Comparison of ENCODE assay signal across 7 cellular contexts in genomic region chr6:2749972-2750600, GRCh38. TPM values are rescaled to one million over a fixed set of nuclear protein-coding genes. Genes with fewer than 3 reads are reported as not detected.
DNase-seq lines count a peak whose midpoint lies in the region; ATAC-seq and TF ChIP-seq lines count a peak whose summit lies in the region.

No MANE protein-coding gene starts in this region.

- H3K9me3 ChIP-seq in lower lobe of right lung, result no peaks in the 10 kb centered on the region

- peak; percentile 56 to 67 for ATAC-seq in lower lobe of right lung

- intact Hi-C loops in lower lobe of right lung (cut with DNase I), result no loop called here

- no peaks in the 10 kb centered on the region for H3K27me3 ChIP-seq in lower lobe of right lung (ENCODE audit: low read depth)

- TF ChIP-seq CTCF in GM12874 (IDR thresholded peaks at IDR 0.05; ENCODE audit: insufficient read depth, low read depth, low read length) (peak; percentile 75), choroid plexus epithelial cell (conservative IDR thresholded peaks at IDR 0.05; ENCODE audit: low read depth, low read length) (peak; percentile 89), lower lobe of right lung (IDR thresholded peaks at IDR 0.05) (peak; percentile 91)

- no peak overlapping the region for H3K27ac ChIP-seq in lower lobe of right lung

- H3K4me1 ChIP-seq in lower lobe of right lung, result peaks cover 7% of the 10 kb centered on the region

- H3K4me3 ChIP-seq in choroid plexus epithelial cell (ENCODE audit: low read depth, low read length) (peak overlapping the region; percentile 9), lower lobe of right lung (no peak overlapping the region)

- H3K36me3 ChIP-seq in lower lobe of right lung, result no peaks in the 10 kb centered on the region

- DNase-seq in NCI-H2196 (lab: John Stamatoyannopoulos, UW; ENCODE audit: unreplicated experiment), result peak; percentile 69
- DNase-seq in activated CD4-positive, alpha-beta T cell treated with anti-CD3 and anti-CD28 coated beads for 1 hour, result peak; percentile 48
- peak; percentile 73 for DNase-seq in choroid plexus epithelial cell (ENCODE audit: low read depth)
- no peak for DNase-seq in lower lobe of right lung
- peak; percentile 25 to 30 for DNase-seq in stimulated activated CD8-positive, alpha-beta memory T cell treated with anti-CD3 and anti-CD28 coated beads, Interleukin-15, amount 100 ng/mL, for 48 hours (ENCODE audit: low read depth in 2 of 2)
- no peak for DNase-seq in GF-D8 (lab: John Stamatoyannopoulos, UW)

RNA-seq across cellular contexts. Expression of gene MYLK4, which starts 0.6 kb away (rescaled TPM):
- 0.56 TPM for total RNA-seq in lower lobe of right lung

RNA-seq across cellular contexts. Expression of gene WRNIP1, which starts 15.1 kb away (rescaled TPM):
- 45.1 TPM for total RNA-seq in lower lobe of right lung

Comparison
In these comparisons a context has a peak if more than half of its experiments do, and no peak if none do; other contexts are left out.
1. DNase-seq: peak in NCI-H2196 (single experiment), activated CD4-positive, alpha-beta T cell treated with anti-CD3 and anti-CD28 coated beads for 1 hour (single experiment), choroid plexus epithelial cell (single experiment) and stimulated activated CD8-positive, alpha-beta memory T cell treated with anti-CD3 and anti-CD28 coated beads, Interleukin-15, amount 100 ng/mL, for 48 hours (2 of 2); none in lower lobe of right lung (single experiment) and GF-D8 (single experiment).
2. Peak in every context shown above with its lines, with median percentiles within 50 percentile points of each other: CTCF ChIP-seq.